1 cellular context compared by ENCODE assay signal in genomic region chr20:1397710-1398109, GRCh38.
TF ChIP-seq lines count a peak whose summit lies in the region.

No MANE protein-coding gene starts in this region.

TF ChIP-seq in HCT116, 20 proteins besides CTCF, POLR2A, EP300 and RAD21:
- TF ChIP-seq, protein P1, sequence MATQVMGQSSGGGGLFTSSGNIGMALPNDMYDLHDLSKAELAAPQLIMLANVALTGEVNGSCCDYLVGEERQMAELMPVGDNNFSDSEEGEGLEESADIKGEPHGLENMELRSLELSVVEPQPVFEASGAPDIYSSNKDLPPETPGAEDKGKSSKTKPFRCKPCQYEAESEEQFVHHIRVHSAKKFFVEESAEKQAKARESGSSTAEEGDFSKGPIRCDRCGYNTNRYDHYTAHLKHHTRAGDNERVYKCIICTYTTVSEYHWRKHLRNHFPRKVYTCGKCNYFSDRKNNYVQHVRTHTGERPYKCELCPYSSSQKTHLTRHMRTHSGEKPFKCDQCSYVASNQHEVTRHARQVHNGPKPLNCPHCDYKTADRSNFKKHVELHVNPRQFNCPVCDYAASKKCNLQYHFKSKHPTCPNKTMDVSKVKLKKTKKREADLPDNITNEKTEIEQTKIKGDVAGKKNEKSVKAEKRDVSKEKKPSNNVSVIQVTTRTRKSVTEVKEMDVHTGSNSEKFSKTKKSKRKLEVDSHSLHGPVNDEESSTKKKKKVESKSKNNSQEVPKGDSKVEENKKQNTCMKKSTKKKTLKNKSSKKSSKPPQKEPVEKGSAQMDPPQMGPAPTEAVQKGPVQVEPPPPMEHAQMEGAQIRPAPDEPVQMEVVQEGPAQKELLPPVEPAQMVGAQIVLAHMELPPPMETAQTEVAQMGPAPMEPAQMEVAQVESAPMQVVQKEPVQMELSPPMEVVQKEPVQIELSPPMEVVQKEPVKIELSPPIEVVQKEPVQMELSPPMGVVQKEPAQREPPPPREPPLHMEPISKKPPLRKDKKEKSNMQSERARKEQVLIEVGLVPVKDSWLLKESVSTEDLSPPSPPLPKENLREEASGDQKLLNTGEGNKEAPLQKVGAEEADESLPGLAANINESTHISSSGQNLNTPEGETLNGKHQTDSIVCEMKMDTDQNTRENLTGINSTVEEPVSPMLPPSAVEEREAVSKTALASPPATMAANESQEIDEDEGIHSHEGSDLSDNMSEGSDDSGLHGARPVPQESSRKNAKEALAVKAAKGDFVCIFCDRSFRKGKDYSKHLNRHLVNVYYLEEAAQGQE (IDR thresholded peaks at IDR 0.05; ENCODE audit: low read depth) = no peak
- TF ChIP-seq ZBTB33 (IDR thresholded peaks at IDR 0.05; ENCODE audit: extremely low read depth, insufficient replicate concordance, low read length) (no peak), EZH2phosphoT487 (IDR thresholded peaks at IDR 0.05; ENCODE audit: borderline replicate concordance) (no peak), TCF7L2 (IDR thresholded peaks at IDR 0.05; ENCODE audit: borderline replicate concordance, extremely low read depth, insufficient read depth, insufficient read length) (no peak), MAX (IDR thresholded peaks at IDR 0.05) (no peak), ZFX (IDR thresholded peaks at IDR 0.05) (no peak), EGR1 (IDR thresholded peaks at IDR 0.05; ENCODE audit: low read depth) (no peak), POLR2AphosphoS5 (IDR thresholded peaks at IDR 0.05; ENCODE audit: low read depth, low read length) (no peak), EZH2 (IDR thresholded peaks at IDR 0.05) (no peak), YY1 (IDR thresholded peaks at IDR 0.05; ENCODE audit: extremely low read depth, insufficient replicate concordance, low read depth, low read length) (no peak), SP1 (IDR thresholded peaks at IDR 0.05; ENCODE audit: low read depth) (no peak), SRF (IDR thresholded peaks at IDR 0.05; ENCODE audit: low read depth) (no peak), SIN3A (IDR thresholded peaks at IDR 0.05; ENCODE audit: low read depth) (no peak), ZNF274 (IDR thresholded peaks at IDR 0.05; ENCODE audit: low read depth, low read length) (no peak), ELF1 (IDR thresholded peaks at IDR 0.05; ENCODE audit: borderline replicate concordance, low read depth) (no peak)
- TF ChIP-seq, protein P2, sequence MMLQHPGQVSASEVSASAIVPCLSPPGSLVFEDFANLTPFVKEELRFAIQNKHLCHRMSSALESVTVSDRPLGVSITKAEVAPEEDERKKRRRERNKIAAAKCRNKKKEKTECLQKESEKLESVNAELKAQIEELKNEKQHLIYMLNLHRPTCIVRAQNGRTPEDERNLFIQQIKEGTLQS (IDR thresholded peaks at IDR 0.05) = no peak
